ENCODE assay signal across 9 cellular contexts in the genomic region with DNA sequence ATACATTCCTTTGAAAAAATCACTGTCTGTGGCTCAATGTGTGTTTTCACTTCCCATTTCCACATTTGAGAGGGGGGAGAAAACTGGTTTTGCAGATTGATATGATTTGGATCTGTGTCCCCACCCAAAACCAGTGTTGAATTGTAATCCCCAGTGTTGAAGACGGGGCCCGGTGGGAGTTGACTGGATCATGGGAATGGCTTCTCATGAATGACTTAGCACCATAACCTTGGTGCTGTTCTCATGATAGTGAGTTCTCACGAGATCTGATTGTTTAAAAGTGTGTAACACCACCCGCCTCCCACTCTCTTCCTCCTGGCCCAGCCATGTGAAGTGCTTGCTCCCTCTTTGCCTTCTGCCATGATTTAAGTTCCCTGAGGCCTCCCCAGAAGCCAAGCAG. TPM values are rescaled to one million over a fixed set of nuclear protein-coding genes. Genes with fewer than 3 reads are reported as not detected.
"Had no signal": no experiment of that assay in that cellular context is flagged by ENCODE, and none has a peak within 500 bp of the region (broad histone marks: within the 10 kb centered on the region; RNA-seq: fewer than 3 reads in every experiment).

No MANE protein-coding gene starts in this region.

- DNase-seq: GM23248, GOT3, H7, H9, HCEC 1CT, HFFc6 had no signal

- FAIRE-seq: H1, H54 had no signal

RNA-seq across cellular contexts. Expression of a gene that starts 16.1 kb away (rescaled TPM):
- polyA plus RNA-seq: GM23248, GM23338, H1 had no signal

RNA-seq across cellular contexts. Expression of a gene that starts 45.7 kb away (rescaled TPM):
- polyA plus RNA-seq: GM23248, H1 had no signal
